In genomic region chr4:174697164-174697563, GRCh38 we compare ENCODE assay signal across 17 cellular contexts.
DNase-seq lines count a peak whose midpoint lies in the region; ATAC-seq and TF ChIP-seq lines count a peak whose summit lies in the region.
"Had no signal": no experiment of that assay in that cellular context is flagged by ENCODE, and none has a peak within 500 bp of the region (broad histone marks: within the 10 kb centered on the region; RNA-seq: fewer than 3 reads in every experiment).

No MANE protein-coding gene starts in this region.

- no peak overlapping the region for H3K4me2 ChIP-seq in PC-9
- no peak overlapping the region for H3K4me2 ChIP-seq in Karpas-422 (ENCODE audit: low read depth, low read length, poor library complexity, severe bottlenecking)
- H3K4me2 ChIP-seq: A549 had no signal

- H4K20me1 ChIP-seq in PC-9 (ENCODE audit: insufficient read depth): no peaks in the 10 kb centered on the region
- no peaks in the 10 kb centered on the region for H4K20me1 ChIP-seq in Karpas-422 (ENCODE audit: insufficient read depth, low read depth, low read length)

- H3K27me3 ChIP-seq in right atrium auricular region: no peaks in the 10 kb centered on the region
- no peaks in the 10 kb centered on the region for H3K27me3 ChIP-seq in PC-9 (ENCODE audit: insufficient read depth, low read depth)
- no peaks in the 10 kb centered on the region for H3K27me3 ChIP-seq in Karpas-422 (ENCODE audit: low read length)

- no peaks in the 10 kb centered on the region for H3F3A ChIP-seq in PC-9 (ENCODE audit: insufficient read depth, low read depth)

- H3K4me3 ChIP-seq in right atrium auricular region (no peak overlapping the region), PC-9 (no peak overlapping the region), Karpas-422 (ENCODE audit: low read length) (no peak overlapping the region)
- H3K4me3 ChIP-seq: A549, GM12878, lower lobe of right lung had no signal

- H3K9me3 ChIP-seq in right atrium auricular region (no peaks in the 10 kb centered on the region), PC-9 (ENCODE audit: insufficient read depth, low read depth) (no peaks in the 10 kb centered on the region), Karpas-422 (ENCODE audit: low read length) (no peaks in the 10 kb centered on the region)
- H3K9me3 ChIP-seq: A549, lower lobe of right lung had no signal

- ATAC-seq in Right ventricle myocardium superior (ENCODE audit: poor library complexity): peak; percentile 90
- ATAC-seq in HG03457 (IDR thresholded peaks at IDR 0.05; ENCODE audit: unreplicated experiment): no peak
- ATAC-seq: A549; GM12878; lower lobe of right lung; natural killer cell treated with Interleukin-12 subunit alpha and Interleukin-12 subunit beta and Interleukin-15 and Interleukin-18, amount 100 ng/mL, for 72 hours had no signal

- H3K36me3 ChIP-seq in right atrium auricular region: no peaks in the 10 kb centered on the region
- no peaks in the 10 kb centered on the region for H3K36me3 ChIP-seq in PC-9 (ENCODE audit: low read depth)
- no peaks in the 10 kb centered on the region for H3K36me3 ChIP-seq in Karpas-422 (ENCODE audit: insufficient read depth, low read length)
- H3K36me3 ChIP-seq: lower lobe of right lung had no signal

- H3K79me2 ChIP-seq in PC-9 (ENCODE audit: low read depth): no peaks in the 10 kb centered on the region
- H3K79me2 ChIP-seq in Karpas-422 (ENCODE audit: low read length): no peaks in the 10 kb centered on the region

- intact Hi-C loops in Right ventricle myocardium superior (cut with DNase I) (no loop called here), PC-9 (cut with micrococcal nuclease; ENCODE audit: unreplicated experiment) (no loop called here)

- CTCF ChIA-PET in PC-9 (lab: Charles Lee): interaction anchor here (0.7 kb wide), 1 partner anchor 1205 kb away, joined by 3 read pairs; no protein-coding TSS in a partner anchor

- H3K4me1 ChIP-seq in right atrium auricular region (no peaks in the 10 kb centered on the region), PC-9 (replicated peaks; ENCODE audit: insufficient read depth) (no peaks in the 10 kb centered on the region), Karpas-422 (ENCODE audit: low read length) (no peaks in the 10 kb centered on the region)
- H3K4me1 ChIP-seq: A549, lower lobe of right lung had no signal

- H3K9me2 ChIP-seq in PC-9 (ENCODE audit: insufficient read depth) (no peaks in the 10 kb centered on the region), Karpas-422 (replicated peaks; ENCODE audit: insufficient read depth, low read length) (no peaks in the 10 kb centered on the region)

- DNase-seq in Right ventricle myocardium superior (no peak), right atrium auricular region (ENCODE audit: low spot score) (no peak), dedifferentiated amniotic fluid mesenchymal stem cell (ENCODE audit: extremely low spot score) (peak; percentile 85), left kidney (ENCODE audit: low read depth, low spot score) (peak; percentile 32), NCI-H226 (no peak), PC-9 (no peak), Karpas-422 (no peak)
- DNase-seq: activated naive CD4-positive, alpha-beta T cell treated with Interleukin-2 at 50 U/mL for 16 hours; foreskin melanocyte; GOT3; lower lobe of right lung; NCI-H1930; NCI-H524 had no signal

- no peak overlapping the region for H3K27ac ChIP-seq in right atrium auricular region
- no peak overlapping the region for H3K27ac ChIP-seq in PC-9
- H3K27ac ChIP-seq in Karpas-422 (ENCODE audit: low read length): no peak overlapping the region
- H3K27ac ChIP-seq: A549, lower lobe of right lung had no signal

- no TSS peak for BruUV-seq in PC-9 (replicated peaks; lab: Mats Ljungman, UMichigan)

- POLR2A ChIA-PET in PC-9 (lab: Charles Lee; ENCODE audit: unreplicated experiment): no interaction called here

- H2AFZ ChIP-seq in PC-9 (no peak overlapping the region), Karpas-422 (ENCODE audit: low read length) (no peak overlapping the region)

- TF ChIP-seq CTCF in right atrium auricular region (IDR thresholded peaks at IDR 0.05) (no peak), PC-9 (conservative IDR thresholded peaks at IDR 0.05) (no peak)

- no peak overlapping the region for H3K9ac ChIP-seq in Karpas-422 (ENCODE audit: low read length)

Comparison
In these comparisons a context has a peak if more than half of its experiments do, and no peak if none do; other contexts are left out.
1. DNase-seq: peak in dedifferentiated amniotic fluid mesenchymal stem cell (single experiment) and left kidney (single experiment); none in Right ventricle myocardium superior (single experiment), right atrium auricular region (single experiment), NCI-H226 (single experiment), PC-9 (0 of 2) and Karpas-422 (single experiment).